2 cellular contexts compared by ENCODE assay signal in genomic region chr6:5261545-5262109, GRCh38.
TF ChIP-seq lines count a peak whose summit lies in the region.

No MANE protein-coding gene starts in this region.

TF ChIP-seq in HEK293, 187 proteins besides CTCF, POLR2A, EP300 and RAD21:
- TF ChIP-seq ZBTB10 (tag by site-specific recombination; IDR thresholded peaks at IDR 0.05): peak; percentile 15; the same call in 1 of the 2 replicates
- no peak for TF ChIP-seq ZNF830 (tag by site-specific recombination; IDR thresholded peaks at IDR 0.05; ENCODE audit: low read depth)
- TF ChIP-seq ZNF639 (tag by site-specific recombination; IDR thresholded peaks at IDR 0.05): peak; percentile 8; the same call in 1 of the 2 replicates
- TF ChIP-seq ZNF660 (tag by site-specific recombination; IDR thresholded peaks at IDR 0.05): 0 out of 2 replicates have a peak, but pooled peaks have one; percentile 30
- peak; percentile 71 for TF ChIP-seq ZNF362 (tag by site-specific recombination; IDR thresholded peaks at IDR 0.05)
- TF ChIP-seq ZBTB17 (tag by site-specific recombination; IDR thresholded peaks at IDR 0.05): peak; percentile 2; the same call in 1 of the 2 replicates
- no peak for TF ChIP-seq ZNF610 (tag by site-specific recombination; IDR thresholded peaks at IDR 0.05; ENCODE audit: borderline replicate concordance)

TF ChIP-seq in K562, 482 proteins besides CTCF, POLR2A, EP300 and RAD21 (continued from another document and continues in another):
- TF ChIP-seq ZBTB43 (CRISPR knock-in tag; IDR thresholded peaks at IDR 0.05): 0 out of 2 replicates have a peak, but pooled peaks have one; percentile 43
- peak; percentile 74 for TF ChIP-seq SUPT5H (IDR thresholded peaks at IDR 0.05)
- peak; percentile 99 for TF ChIP-seq RBBP5 (IDR thresholded peaks at IDR 0.05; ENCODE audit: borderline replicate concordance, insufficient read depth, low read length, poor library complexity, severe bottlenecking)
- no peak; the same call in 1 of the 2 replicates for TF ChIP-seq E2F1 (CRISPR knock-in tag; IDR thresholded peaks at IDR 0.05)
- TF ChIP-seq PCBP1 (IDR thresholded peaks at IDR 0.05; ENCODE audit: low read depth, low read length, poor library complexity, severe bottlenecking): no peak
- TF ChIP-seq PATZ1 (CRISPR knock-in tag; IDR thresholded peaks at IDR 0.05; ENCODE audit: borderline replicate concordance): no peak
- no peak for TF ChIP-seq CXXC5 (CRISPR knock-in tag; IDR thresholded peaks at IDR 0.05)
- TF ChIP-seq PHB2 (IDR thresholded peaks at IDR 0.05; ENCODE audit: low read depth): no peak
- no peak for TF ChIP-seq FOXA3 (CRISPR knock-in tag; conservative IDR thresholded peaks at IDR 0.05 in 1 of 2, IDR thresholded peaks at IDR 0.05 in 1 of 2)
- TF ChIP-seq VEZF1 (CRISPR knock-in tag; IDR thresholded peaks at IDR 0.05): no peak
- no peak for TF ChIP-seq HMGN3 (IDR thresholded peaks at IDR 0.05; ENCODE audit: borderline replicate concordance, extremely low read depth, insufficient read length, low read depth, low read length)
- no peak for TF ChIP-seq FOXM1 (IDR thresholded peaks at IDR 0.05; ENCODE audit: low read depth)
- 0 out of 2 replicates have a peak, but pooled peaks have one; percentile 47 for TF ChIP-seq FOXM1 (CRISPR knock-in tag; IDR thresholded peaks at IDR 0.05; ENCODE audit: low read depth)
- no peak for TF ChIP-seq CHD2 (IDR thresholded peaks at IDR 0.05; ENCODE audit: low read depth, low read length)
- no peak for TF ChIP-seq ZNF384 (IDR thresholded peaks at IDR 0.05; ENCODE audit: low read depth, low read length)
- TF ChIP-seq SLC30A9 (CRISPR knock-in tag; IDR thresholded peaks at IDR 0.05): no peak
- TF ChIP-seq E2F8 (IDR thresholded peaks at IDR 0.05; ENCODE audit: low read depth, partially characterized antibody): no peak
- no peak for TF ChIP-seq ZNF592 (IDR thresholded peaks at IDR 0.05)
- no peak for TF ChIP-seq PTBP1 (IDR thresholded peaks at IDR 0.05; ENCODE audit: low read depth, low read length)
- peak; percentile 55; the same call in 1 of the 2 replicates for TF ChIP-seq ETV1 (tag; conservative IDR thresholded peaks at IDR 0.05; ENCODE audit: low read depth)
- TF ChIP-seq STAT6 (CRISPR knock-in tag; IDR thresholded peaks at IDR 0.05): 0 out of 2 replicates have a peak, but pooled peaks have one; percentile 33
- no peak for TF ChIP-seq RBM15 (IDR thresholded peaks at IDR 0.05; ENCODE audit: insufficient read depth, low read length)
- no peak for TF ChIP-seq CREB3 (tag; conservative IDR thresholded peaks at IDR 0.05; ENCODE audit: low read depth)
- TF ChIP-seq FOXP4 (CRISPR knock-in tag; IDR thresholded peaks at IDR 0.05; ENCODE audit: borderline replicate concordance): no peak; the same call in none of the 2 replicates
- TF ChIP-seq FOXK2 (conservative IDR thresholded peaks at IDR 0.05 in 1 of 2, IDR thresholded peaks at IDR 0.05 in 1 of 2; ENCODE audit: low read depth in 2 of 2): peak; percentile 36 to 46; a peak in 3 of 4 replicates
- 0 out of 2 replicates have a peak, but pooled peaks have one; percentile 66 for TF ChIP-seq FOXJ2 (tag; IDR thresholded peaks at IDR 0.05)
- TF ChIP-seq ZNF253 (CRISPR knock-in tag; conservative IDR thresholded peaks at IDR 0.05): no peak
- no peak for TF ChIP-seq U2AF2 (optimal IDR thresholded peaks at IDR 0.05; ENCODE audit: low read depth, low read length)
- no peak for TF ChIP-seq YBX1 (IDR thresholded peaks at IDR 0.05)
- no peak for TF ChIP-seq ZSCAN29 (IDR thresholded peaks at IDR 0.05)
- no peak for TF ChIP-seq SETDB1 (IDR thresholded peaks at IDR 0.05; ENCODE audit: low read length)
- no peak for TF ChIP-seq MIER1 (IDR thresholded peaks at IDR 0.05; ENCODE audit: low read depth)
- TF ChIP-seq ARNT (IDR thresholded peaks at IDR 0.05): no peak
